Comparison of ENCODE assay signal across 20 cellular contexts in the genomic region with DNA sequence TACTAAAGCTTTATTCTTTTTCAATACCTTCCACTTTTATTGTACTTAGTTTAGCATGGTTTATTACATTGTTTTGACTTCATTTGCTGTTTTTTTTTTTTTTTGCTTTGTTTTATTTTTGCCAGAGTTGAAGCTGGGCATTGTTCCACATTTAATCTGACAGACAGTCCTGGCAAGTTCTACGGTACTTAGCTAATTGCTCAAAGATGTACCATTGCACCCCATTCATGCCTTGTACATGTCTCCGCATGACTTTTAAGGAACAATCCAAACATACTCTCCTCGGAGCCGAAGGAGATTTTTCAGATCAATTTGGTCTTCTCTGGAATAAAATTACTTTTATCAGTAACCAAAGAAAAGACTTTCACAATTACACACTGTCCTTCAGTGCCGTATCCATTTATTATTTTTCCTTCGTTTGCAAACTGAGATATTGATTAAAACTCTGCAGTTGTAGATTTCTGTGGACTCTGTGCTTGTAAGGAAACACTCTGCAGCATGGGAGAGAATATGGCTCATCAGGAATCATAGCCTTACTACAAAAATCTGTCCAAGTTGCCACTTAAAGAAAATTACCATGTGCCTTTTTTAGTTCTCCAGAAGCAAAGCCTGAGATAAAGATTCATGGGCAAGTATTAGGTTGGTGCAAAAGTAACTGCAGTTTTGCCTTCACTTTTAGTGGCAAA.
"Had no signal": no experiment of that assay in that cellular context is flagged by ENCODE, and none has a peak within 500 bp of the region (broad histone marks: within the 10 kb centered on the region; RNA-seq: fewer than 3 reads in every experiment).

No MANE protein-coding gene starts in this region.

- ATAC-seq: activated naive CD4-positive, alpha-beta T cell treated with anti-CD3 and anti-CD28 coated beads, Interleukin-2, amount 50 U/mL, for 72 hours; activated T-cell treated with anti-CD3 and anti-CD28 coated beads, Interleukin-2, amount 50 U/mL, for 72 hours; right cardiac atrium; upper lobe of right lung had no signal

- DNase-seq: activated B cell treated with CpG ODN at 0.5 μM for 24 hours; activated CD4-positive, alpha-beta T cell treated with anti-CD3 and anti-CD28 coated beads for 48 hours; activated CD8-positive, alpha-beta memory T cell treated with anti-CD3 and anti-CD28 coated beads, Interleukin-2, amount 50 U/mL, for 48 hours; activated gamma-delta T cell; activated T-cell treated with anti-CD3 and anti-CD28 coated beads, Interleukin-2, amount 50 U/mL, for 72 hours; amniotic stem cell; brain microvascular endothelial cell; cortex of kidney; effector CD4-positive, alpha-beta T cell; nephron progenitor cell; occipital lobe; right cardiac atrium; small intestine; stimulated activated CD4-positive, alpha-beta T cell treated with anti-CD3 and anti-CD28 coated beads, Interleukin-4, amount 100 ng/mL, for 4 hours; stimulated activated CD8-positive, alpha-beta memory T cell treated with anti-CD3 and anti-CD28 coated beads, Interleukin-4, amount 100 ng/mL, for 48 hours; stimulated activated naive CD4-positive, alpha-beta T cell treated with Interleukin-2 at 50 U/mL for 16 hours; SW 1271; testis; upper lobe of right lung had no signal

- H3K4me1 ChIP-seq: testis, upper lobe of right lung had no signal

- H3K27ac ChIP-seq: brain microvascular endothelial cell, testis, upper lobe of right lung had no signal

- H3K4me3 ChIP-seq: testis, upper lobe of right lung had no signal

- H3K9me3 ChIP-seq: testis, upper lobe of right lung had no signal

- H3K36me3 ChIP-seq: brain microvascular endothelial cell, upper lobe of right lung had no signal

- H3K27me3 ChIP-seq: brain microvascular endothelial cell, testis, upper lobe of right lung had no signal
